ENCODE assay signal across 8 cellular contexts in the genomic region with DNA sequence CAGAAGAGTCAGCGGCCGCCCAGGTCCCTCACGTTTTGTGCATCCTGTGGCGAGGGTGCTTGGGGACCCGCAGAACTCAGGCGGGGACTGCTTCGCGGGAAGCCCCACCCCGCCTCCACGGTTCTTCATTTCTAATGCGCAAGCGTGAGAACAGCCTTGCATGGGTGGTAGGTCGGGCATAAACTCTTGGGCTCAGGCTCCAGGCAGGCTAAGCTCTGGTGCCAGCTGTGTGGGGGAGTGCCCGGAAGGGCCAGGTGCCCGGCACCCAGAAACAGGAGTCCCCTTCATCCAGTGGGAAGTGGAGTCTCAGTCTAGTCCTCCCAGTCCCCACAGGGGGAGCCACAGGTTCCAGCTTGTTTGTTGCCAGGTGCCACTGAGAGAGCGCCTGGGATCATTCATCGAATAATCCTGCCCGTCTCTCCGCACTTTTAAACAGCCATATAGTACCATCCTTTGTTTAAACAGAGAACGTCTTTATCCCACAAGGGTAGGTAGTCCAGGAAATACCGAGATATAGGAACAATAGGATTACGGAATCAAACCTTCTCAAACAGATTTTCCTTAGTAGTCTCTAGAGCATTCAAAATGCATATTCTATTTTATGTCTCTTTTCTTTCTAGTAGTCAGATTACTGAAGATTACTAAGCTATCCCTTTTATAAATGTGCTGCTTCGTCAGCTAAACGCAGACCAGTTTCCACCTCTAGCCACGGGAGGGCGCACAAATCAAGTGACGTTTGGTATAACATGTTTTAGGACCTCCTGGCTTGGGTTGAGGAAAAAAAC. TPM values are rescaled to one million over a fixed set of nuclear protein-coding genes. Genes with fewer than 3 reads are reported as not detected.
DNase-seq lines count a peak whose midpoint lies in the region; ATAC-seq, FAIRE-seq and TF ChIP-seq lines count a peak whose summit lies in the region.

No MANE protein-coding gene starts in this region.

- no peak overlapping the region for H3K23ac ChIP-seq in trophoblast cell (ENCODE audit: low read length)

- no peak overlapping the region for H3K4ac ChIP-seq in trophoblast cell (ENCODE audit: low read depth, low read length)

- H3K9me3 ChIP-seq in ES-I3 (ENCODE audit: control insufficient read depth, insufficient read depth, low read length) (no peaks in the 10 kb centered on the region), adrenal gland (replicated peaks in 1 of 3) (no peaks in the 10 kb centered on the region), heart left ventricle (no peaks in the 10 kb centered on the region), trophoblast cell (ENCODE audit: insufficient read depth, low read depth, low read length) (no peaks in the 10 kb centered on the region)

- H3K4me3 ChIP-seq in adrenal gland (peak overlapping the region in 2 of 4 donors; percentile 23 to 47), heart left ventricle (peak overlapping the region in 11 of 12 donors; percentile 32 to 61 (median 49)), trophoblast cell (ENCODE audit: low read depth, low read length) (peak overlapping the region; percentile 64)

- 0 to 17% (median 7%) methylated on average over 12 to 27 of the region's 27 CpGs for WGBS in adrenal gland, 4 donors
- WGBS in heart left ventricle, 4 donors: 0 to 22% (median 7%) methylated on average over 27 of the region's 27 CpGs
- WGBS in trophoblast cell (ENCODE audit: extremely low coverage, insufficient coverage, insufficient read length): no CpG with 5 or more reads among the region's 27 CpGs

- peak overlapping the region; percentile 77 for H4K8ac ChIP-seq in trophoblast cell (ENCODE audit: low read depth, low read length)

- peak overlapping the region; percentile 56 for H3K9ac ChIP-seq in ES-I3 (ENCODE audit: low read depth, low read length)
- no peak overlapping the region for H3K9ac ChIP-seq in trophoblast cell (ENCODE audit: low read length)

- H3K27me3 ChIP-seq in adrenal gland (peaks cover 19% of the 10 kb centered on the region), heart left ventricle (peaks cover 0 to 71% (median 0%) of the 10 kb centered on the region in 9 donors), trophoblast cell (ENCODE audit: insufficient read depth, low read length) (no peaks in the 10 kb centered on the region)

- no peak for FAIRE-seq in urothelium cell line (lab: Jason Lieb, UNC)

- peak in 1 of 2 donors; percentile 51 for TF ChIP-seq POLR2A in adrenal gland (IDR thresholded peaks at IDR 0.05)
- no peak for TF ChIP-seq POLR2A in heart left ventricle (IDR thresholded peaks at IDR 0.05)

- no peaks in the 10 kb centered on the region for H3K4me1 ChIP-seq in ES-I3 (ENCODE audit: insufficient read depth, low read length)
- no peaks in the 10 kb centered on the region for H3K4me1 ChIP-seq in adrenal gland (replicated peaks in 1 of 2)
- H3K4me1 ChIP-seq in heart left ventricle: peaks cover 0 to 6% (median 0%) of the 10 kb centered on the region in 12 donors
- H3K4me1 ChIP-seq in trophoblast cell (ENCODE audit: control insufficient read depth in 1 of 2, insufficient read depth in 2 of 2, low read length in 2 of 2): peaks cover 0 to 2% of the 10 kb centered on the region in 2 experiments

- H2BK5ac ChIP-seq in trophoblast cell (ENCODE audit: low read depth, low read length, poor library complexity): no peak overlapping the region

- intact Hi-C loops in adrenal gland (cut with DNase I): loop anchor here in 1 of 2 donors (10.0 kb wide), 1 partner anchor 162 kb away; no protein-coding TSS in a partner anchor
- intact Hi-C loops in heart left ventricle (cut with DNase I): loop anchor here (1.0 to 10.0 kb wide), 7 partner anchors 46 to 164 kb away; no protein-coding TSS in a partner anchor

- peak; percentile 70 to 86 (median 78) for ATAC-seq in heart left ventricle

- H3K18ac ChIP-seq in trophoblast cell (ENCODE audit: low read length): no peak overlapping the region

- no peaks in the 10 kb centered on the region for H3K79me1 ChIP-seq in trophoblast cell (ENCODE audit: low read length)

- peak; percentile 34 to 69 (median 66) for TF ChIP-seq CTCF in adrenal gland (IDR thresholded peaks at IDR 0.05)
- TF ChIP-seq CTCF in heart left ventricle (IDR thresholded peaks at IDR 0.05): peak in 10 of 12 donors; percentile 30 to 65 (median 56)

- DNase-seq in HEK293T (ENCODE audit: extremely low spot score) (peak; percentile 73), NCI-H1417 (lab: John Stamatoyannopoulos, UW) (peak; percentile 66 to 93 (median 85)), SW480 (ENCODE audit: low spot score) (peak; percentile 87), adrenal gland (peak; percentile 65 to 89 (median 73)), heart left ventricle (peak; percentile 38 to 75 (median 53)), trophoblast cell (peak; percentile 46 to 83), urothelium cell line (ENCODE audit: low spot score) (peak; percentile 35)

- no peak overlapping the region for H2AK5ac ChIP-seq in trophoblast cell (ENCODE audit: low read length)

- CTCF ChIA-PET in HEK293T (lab: Yijun Ruan, JAX): interaction anchor here (0.6 to 3.2 kb wide), 16 partner anchors 9 to 905 kb away, joined by 3 to 41 read pairs (median 3); a partner anchor contains a TSS

- no peak overlapping the region for H4K12ac ChIP-seq in trophoblast cell (ENCODE audit: low read depth, low read length)

- H3K14ac ChIP-seq in trophoblast cell (ENCODE audit: low read length): no peak overlapping the region

- H3K36me3 ChIP-seq in ES-I3 (ENCODE audit: insufficient read depth, low read length) (no peaks in the 10 kb centered on the region), adrenal gland (replicated peaks in 1 of 2) (no peaks in the 10 kb centered on the region), heart left ventricle (no peaks in the 10 kb centered on the region), trophoblast cell (ENCODE audit: control insufficient read depth in 1 of 2, insufficient read depth in 2 of 2, low read length in 2 of 2) (no peaks in the 10 kb centered on the region)

- no peak overlapping the region for H2BK12ac ChIP-seq in trophoblast cell (ENCODE audit: low read length)

- POLR2A ChIA-PET in HEK293T (lab: Yijun Ruan, JAX): interaction anchor here (0.9 to 3.3 kb wide), 9 partner anchors 9 to 164 kb away, joined by 3 to 25 read pairs (median 6); a partner anchor contains a TSS

- no peak overlapping the region for H4K91ac ChIP-seq in trophoblast cell (ENCODE audit: low read depth, low read length)

- H3K79me2 ChIP-seq in trophoblast cell (ENCODE audit: control insufficient read depth, insufficient read depth, low read length, poor library complexity): no peaks in the 10 kb centered on the region

- H3K4me2 ChIP-seq in trophoblast cell (ENCODE audit: low read length): peak overlapping the region; percentile 96

- H2BK120ac ChIP-seq in trophoblast cell (ENCODE audit: insufficient read depth, low read length, poor library complexity): no peak overlapping the region

- H3K27ac ChIP-seq in adrenal gland: peak overlapping the region; percentile 43 to 89 (median 65)
- H3K27ac ChIP-seq in heart left ventricle: peak overlapping the region in 11 of 12 donors; percentile 4 to 74 (median 54)
- no peak overlapping the region for H3K27ac ChIP-seq in trophoblast cell (ENCODE audit: low read depth, low read length)

- peak overlapping the region; percentile 35 for H2AFZ ChIP-seq in trophoblast cell (ENCODE audit: insufficient read depth, low read length, poor library complexity)

TF ChIP-seq in HEK293T, 16 proteins besides CTCF, POLR2A, EP300 and RAD21:
- TF ChIP-seq L3MBTL2 (conservative IDR thresholded peaks at IDR 0.05): 0 out of 2 replicates have a peak, but pooled peaks have one; percentile 22
- TF ChIP-seq FOXK2 (IDR thresholded peaks at IDR 0.05): no peak

RNA-seq across cellular contexts. Expression of a gene that starts 12.7 kb away (rescaled TPM):
- 1,000 to 10,000 TPM in 1 of 8 donors, 100 to 1,000 TPM in 7; 175 to 1,133 (median 276) TPM for total RNA-seq in adrenal gland
- 1,000 to 10,000 TPM in 1 of 3 donors, 100 to 1,000 TPM in 2; 249 to 1,639 (median 532) TPM for polyA plus RNA-seq in adrenal gland
- total RNA-seq in heart left ventricle: 100 to 1,000 TPM in 6 of 9 donors, 10 to 100 TPM in 3; 88.7 to 124 (median 107) TPM
- 100 to 1,000 TPM in 1 of 2 donors, 10 to 100 TPM in 1; 93.3 to 110 TPM for polyA plus RNA-seq in heart left ventricle
- polyA plus RNA-seq in trophoblast cell (2013): 199 and 211 TPM in 2 replicates

Comparison
In these comparisons a context has a peak if more than half of its experiments do, and no peak if none do; other contexts are left out.
1. DNase-seq: peak in every context shown above with its lines; median percentile 87 in SW480; 85 in NCI-H1417; 73 in HEK293T; 73 in adrenal gland; 64 in trophoblast cell; 53 in heart left ventricle; 35 in urothelium cell line.